In genomic region chr9:131868766-131869165, GRCh38 we compare ENCODE assay signal across 17 cellular contexts.
DNase-seq lines count a peak whose midpoint lies in the region; ATAC-seq and TF ChIP-seq lines count a peak whose summit lies in the region.
"Had no signal": no experiment of that assay in that cellular context is flagged by ENCODE, and none has a peak within 500 bp of the region (broad histone marks: within the 10 kb centered on the region; RNA-seq: fewer than 3 reads in every experiment).

No MANE protein-coding gene starts in this region.

- no peak overlapping the region for H3K9ac ChIP-seq in HUES64 (ENCODE audit: low read depth, low read length)

- H3K4me1 ChIP-seq in HUES64 (ENCODE audit: insufficient read depth, low read length) (peaks cover 15% of the 10 kb centered on the region), left lung (no peaks in the 10 kb centered on the region)
- H3K4me1 ChIP-seq: pancreas had no signal

- intact Hi-C loops in left lung (cut with DNase I) (no loop called here), Right ventricle myocardium inferior (cut with DNase I) (no loop called here)

- no peaks in the 10 kb centered on the region for H3K27me3 ChIP-seq in HUES64 (ENCODE audit: insufficient read depth, low read length)
- no peaks in the 10 kb centered on the region for H3K27me3 ChIP-seq in left lung
- H3K27me3 ChIP-seq: brain microvascular endothelial cell, pancreas had no signal

- H3K4me3 ChIP-seq in HUES64 (ENCODE audit: low read length) = no peak overlapping the region
- no peak overlapping the region for H3K4me3 ChIP-seq in left lung
- H3K4me3 ChIP-seq: pancreas, smooth muscle cell had no signal

- no peaks in the 10 kb centered on the region for H3K36me3 ChIP-seq in HUES64 (ENCODE audit: insufficient read depth, low read length)
- H3K36me3 ChIP-seq in left lung = peaks cover 0 to 10% of the 10 kb centered on the region in 2 donors
- H3K36me3 ChIP-seq: brain microvascular endothelial cell, pancreas had no signal

- peak overlapping the region; percentile 31; the same call in 1 of the 2 replicates for H3K27ac ChIP-seq in HUES64 (ENCODE audit: low read depth, low read length)
- H3K27ac ChIP-seq in left lung = no peak overlapping the region
- H3K27ac ChIP-seq: brain microvascular endothelial cell, pancreas had no signal

- DNase-seq in Ammon's horn (ENCODE audit: low spot score) = peak; percentile 67
- peak; percentile 81 for DNase-seq in cerebellum (ENCODE audit: low spot score)
- DNase-seq in left lung = peak in 1 of 2 donors; percentile 38
- DNase-seq in HCEC 1CT = no peak
- DNase-seq in NCI-H1105 treated with DMSO at 0.1 percent for 48 hours (lab: John Stamatoyannopoulos, UW) = no peak
- DNase-seq in NCI-H2029 treated with DMSO at 0.1 percent for 48 hours (lab: John Stamatoyannopoulos, UW) = no peak
- DNase-seq in Right ventricle myocardium inferior (ENCODE audit: missing footprints) = no peak
- DNase-seq: activated CD4-positive, CD25-positive, alpha-beta regulatory T cell treated with anti-CD3 and anti-CD28 coated beads, Interleukin-2, amount 50 U/mL, for 72 hours; AML-193; brain microvascular endothelial cell; T-helper 2 cell had no signal

- H3K9me3 ChIP-seq in HUES64 (ENCODE audit: insufficient read depth, low read depth, low read length) = no peaks in the 10 kb centered on the region
- no peaks in the 10 kb centered on the region for H3K9me3 ChIP-seq in left lung
- H3K9me3 ChIP-seq: pancreas had no signal

- no peak for TF ChIP-seq CTCF in left lung (IDR thresholded peaks at IDR 0.05)

- ATAC-seq in left lung (peak; percentile 42), Right ventricle myocardium inferior (no peak)
- ATAC-seq: esophagus mucosa, HepG2, left lobe of liver, pancreas had no signal

- WGBS in HUES64 = 69% methylated on average over 10 of the region's 10 CpGs

Comparison
In these comparisons a context has a peak if more than half of its experiments do, and no peak if none do; other contexts are left out.
1. DNase-seq: peak in Ammon's horn (single experiment) and cerebellum (single experiment); none in HCEC 1CT (single experiment), NCI-H1105 treated with DMSO at 0.1 percent for 48 hours (single experiment), NCI-H2029 treated with DMSO at 0.1 percent for 48 hours (single experiment) and Right ventricle myocardium inferior (single experiment).